In the genomic region with DNA sequence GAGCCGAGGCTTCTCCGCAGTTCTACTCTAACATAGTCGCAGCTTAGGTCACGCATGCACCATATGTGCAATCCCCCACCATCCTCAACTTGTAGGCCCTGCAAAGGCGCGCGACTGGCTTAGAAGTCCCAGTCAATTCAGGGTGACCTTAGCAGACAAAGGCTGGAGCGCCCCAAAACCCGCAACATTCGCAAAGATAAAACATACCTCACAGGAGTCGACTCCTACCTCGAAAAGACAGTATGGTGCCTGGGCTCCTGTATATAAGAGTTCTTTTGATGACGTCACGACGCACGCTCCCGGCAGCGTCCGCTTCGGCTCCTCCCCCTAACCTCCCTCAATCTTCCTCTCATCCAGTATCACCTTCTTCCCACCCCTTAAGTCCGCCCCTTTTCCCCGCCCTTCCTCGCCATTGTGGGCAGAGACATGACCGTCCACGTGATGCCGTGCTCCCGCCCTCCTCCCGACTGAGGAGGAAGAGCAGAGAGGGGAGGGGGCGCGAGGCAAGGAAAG, we compare ENCODE assay signal across 1 cellular context.
A peak's percentile ranks its signal among the peaks of the same experiment; 100 is the strongest.
TF ChIP-seq lines count a peak whose summit lies in the region.

A gene (minus strand): TSS at position 237 of the 513 bp plus-strand sequence.

TF ChIP-seq in HepG2, 621 proteins besides CTCF, POLR2A, EP300 and RAD21 (continued from another document and continues in another):
- no peak for TF ChIP-seq ZSCAN30 (CRISPR knock-in tag; IDR thresholded peaks at IDR 0.05)
- TF ChIP-seq, protein P1, sequence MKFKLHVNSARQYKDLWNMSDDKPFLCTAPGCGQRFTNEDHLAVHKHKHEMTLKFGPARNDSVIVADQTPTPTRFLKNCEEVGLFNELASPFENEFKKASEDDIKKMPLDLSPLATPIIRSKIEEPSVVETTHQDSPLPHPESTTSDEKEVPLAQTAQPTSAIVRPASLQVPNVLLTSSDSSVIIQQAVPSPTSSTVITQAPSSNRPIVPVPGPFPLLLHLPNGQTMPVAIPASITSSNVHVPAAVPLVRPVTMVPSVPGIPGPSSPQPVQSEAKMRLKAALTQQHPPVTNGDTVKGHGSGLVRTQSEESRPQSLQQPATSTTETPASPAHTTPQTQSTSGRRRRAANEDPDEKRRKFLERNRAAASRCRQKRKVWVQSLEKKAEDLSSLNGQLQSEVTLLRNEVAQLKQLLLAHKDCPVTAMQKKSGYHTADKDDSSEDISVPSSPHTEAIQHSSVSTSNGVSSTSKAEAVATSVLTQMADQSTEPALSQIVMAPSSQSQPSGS (CRISPR knock-in tag; IDR thresholded peaks at IDR 0.05) = peak; percentile 84
- TF ChIP-seq ZNF768 (CRISPR knock-in tag; IDR thresholded peaks at IDR 0.05) = no peak
- TF ChIP-seq, protein P2, sequence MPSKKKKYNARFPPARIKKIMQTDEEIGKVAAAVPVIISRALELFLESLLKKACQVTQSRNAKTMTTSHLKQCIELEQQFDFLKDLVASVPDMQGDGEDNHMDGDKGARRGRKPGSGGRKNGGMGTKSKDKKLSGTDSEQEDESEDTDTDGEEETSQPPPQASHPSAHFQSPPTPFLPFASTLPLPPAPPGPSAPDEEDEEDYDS (CRISPR knock-in tag; IDR thresholded peaks at IDR 0.05) = peak; percentile 99
- no peak for TF ChIP-seq SUZ12 (IDR thresholded peaks at IDR 0.05; ENCODE audit: low read depth, low read length)
- TF ChIP-seq FOXM1 (CRISPR knock-in tag; IDR thresholded peaks at IDR 0.05) = no peak
- TF ChIP-seq REPIN1 (CRISPR knock-in tag; IDR thresholded peaks at IDR 0.05; ENCODE audit: borderline replicate concordance, low read depth) = no peak
- peak; percentile 58; the same call in 1 of the 2 replicates for TF ChIP-seq DNMT3B (CRISPR knock-in tag; conservative IDR thresholded peaks at IDR 0.05)
- TF ChIP-seq ZSCAN12 (CRISPR knock-in tag; IDR thresholded peaks at IDR 0.05) = peak; percentile 85; the same call in 1 of the 2 replicates
- TF ChIP-seq HMG20B (CRISPR knock-in tag; conservative IDR thresholded peaks at IDR 0.05) = 0 out of 2 replicates have a peak, but pooled peaks have one; percentile 58
- TF ChIP-seq RBFOX2 (IDR thresholded peaks at IDR 0.05; ENCODE audit: low read depth, low read length) = peak; percentile 53
- peak; percentile 24; the same call in 1 of the 2 replicates for TF ChIP-seq BORCS8-MEF2B (CRISPR knock-in tag; IDR thresholded peaks at IDR 0.05)
- TF ChIP-seq CREB1 (IDR thresholded peaks at IDR 0.05) = peak; percentile 100
- peak; percentile 97 for TF ChIP-seq CREB1 (CRISPR knock-in tag; IDR thresholded peaks at IDR 0.05)
- TF ChIP-seq ZNF446 (CRISPR knock-in tag; IDR thresholded peaks at IDR 0.05) = no peak
- peak; percentile 71 for TF ChIP-seq ZNF143 (CRISPR knock-in tag; IDR thresholded peaks at IDR 0.05)
- TF ChIP-seq, protein P3, sequence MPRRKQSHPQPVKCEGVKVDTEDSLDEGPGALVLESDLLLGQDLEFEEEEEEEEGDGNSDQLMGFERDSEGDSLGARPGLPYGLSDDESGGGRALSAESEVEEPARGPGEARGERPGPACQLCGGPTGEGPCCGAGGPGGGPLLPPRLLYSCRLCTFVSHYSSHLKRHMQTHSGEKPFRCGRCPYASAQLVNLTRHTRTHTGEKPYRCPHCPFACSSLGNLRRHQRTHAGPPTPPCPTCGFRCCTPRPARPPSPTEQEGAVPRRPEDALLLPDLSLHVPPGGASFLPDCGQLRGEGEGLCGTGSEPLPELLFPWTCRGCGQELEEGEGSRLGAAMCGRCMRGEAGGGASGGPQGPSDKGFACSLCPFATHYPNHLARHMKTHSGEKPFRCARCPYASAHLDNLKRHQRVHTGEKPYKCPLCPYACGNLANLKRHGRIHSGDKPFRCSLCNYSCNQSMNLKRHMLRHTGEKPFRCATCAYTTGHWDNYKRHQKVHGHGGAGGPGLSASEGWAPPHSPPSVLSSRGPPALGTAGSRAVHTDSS (CRISPR knock-in tag; conservative IDR thresholded peaks at IDR 0.05) = 0 out of 2 replicates have a peak, but pooled peaks have one; percentile 20
- no peak for TF ChIP-seq ZNF562 (CRISPR knock-in tag; IDR thresholded peaks at IDR 0.05; ENCODE audit: borderline replicate concordance)
- TF ChIP-seq ZNF605 (CRISPR knock-in tag; IDR thresholded peaks at IDR 0.05) = peak; percentile 83; the same call in 1 of the 2 replicates
- TF ChIP-seq NFKBIZ (CRISPR knock-in tag; IDR thresholded peaks at IDR 0.05) = peak; percentile 31; the same call in 1 of the 2 replicates
- TF ChIP-seq ZNF550 (CRISPR knock-in tag; IDR thresholded peaks at IDR 0.05; ENCODE audit: borderline replicate concordance) = no peak
- TF ChIP-seq ELF1 (CRISPR knock-in tag; IDR thresholded peaks at IDR 0.05) = peak; percentile 67; the same call in 1 of the 2 replicates
- TF ChIP-seq, protein P4, sequence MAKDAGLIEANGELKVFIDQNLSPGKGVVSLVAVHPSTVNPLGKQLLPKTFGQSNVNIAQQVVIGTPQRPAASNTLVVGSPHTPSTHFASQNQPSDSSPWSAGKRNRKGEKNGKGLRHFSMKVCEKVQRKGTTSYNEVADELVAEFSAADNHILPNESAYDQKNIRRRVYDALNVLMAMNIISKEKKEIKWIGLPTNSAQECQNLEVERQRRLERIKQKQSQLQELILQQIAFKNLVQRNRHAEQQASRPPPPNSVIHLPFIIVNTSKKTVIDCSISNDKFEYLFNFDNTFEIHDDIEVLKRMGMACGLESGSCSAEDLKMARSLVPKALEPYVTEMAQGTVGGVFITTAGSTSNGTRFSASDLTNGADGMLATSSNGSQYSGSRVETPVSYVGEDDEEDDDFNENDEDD (CRISPR knock-in tag; IDR thresholded peaks at IDR 0.05; ENCODE audit: borderline replicate concordance) = peak; percentile 64; the same call in 1 of the 2 replicates
- peak; percentile 37; the same call in 1 of the 2 replicates for TF ChIP-seq ZFP36L1 (CRISPR knock-in tag; IDR thresholded peaks at IDR 0.05)
- 0 out of 2 replicates have a peak, but pooled peaks have one; percentile 76 for TF ChIP-seq GPN1 (CRISPR knock-in tag; IDR thresholded peaks at IDR 0.05; ENCODE audit: borderline replicate concordance)
- TF ChIP-seq KLF12 (CRISPR knock-in tag; IDR thresholded peaks at IDR 0.05; ENCODE audit: borderline replicate concordance) = peak; percentile 54; the same call in 1 of the 2 replicates
- TF ChIP-seq ZFP36L2 (CRISPR knock-in tag; IDR thresholded peaks at IDR 0.05) = no peak
- TF ChIP-seq, protein P5, sequence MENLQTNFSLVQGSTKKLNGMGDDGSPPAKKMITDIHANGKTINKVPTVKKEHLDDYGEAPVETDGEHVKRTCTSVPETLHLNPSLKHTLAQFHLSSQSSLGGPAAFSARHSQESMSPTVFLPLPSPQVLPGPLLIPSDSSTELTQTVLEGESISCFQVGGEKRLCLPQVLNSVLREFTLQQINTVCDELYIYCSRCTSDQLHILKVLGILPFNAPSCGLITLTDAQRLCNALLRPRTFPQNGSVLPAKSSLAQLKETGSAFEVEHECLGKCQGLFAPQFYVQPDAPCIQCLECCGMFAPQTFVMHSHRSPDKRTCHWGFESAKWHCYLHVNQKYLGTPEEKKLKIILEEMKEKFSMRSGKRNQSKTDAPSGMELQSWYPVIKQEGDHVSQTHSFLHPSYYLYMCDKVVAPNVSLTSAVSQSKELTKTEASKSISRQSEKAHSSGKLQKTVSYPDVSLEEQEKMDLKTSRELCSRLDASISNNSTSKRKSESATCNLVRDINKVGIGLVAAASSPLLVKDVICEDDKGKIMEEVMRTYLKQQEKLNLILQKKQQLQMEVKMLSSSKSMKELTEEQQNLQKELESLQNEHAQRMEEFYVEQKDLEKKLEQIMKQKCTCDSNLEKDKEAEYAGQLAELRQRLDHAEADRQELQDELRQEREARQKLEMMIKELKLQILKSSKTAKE (CRISPR knock-in tag; IDR thresholded peaks at IDR 0.05; ENCODE audit: borderline replicate concordance) = peak; percentile 39; the same call in 1 of the 2 replicates
- no peak for TF ChIP-seq RBM39 (IDR thresholded peaks at IDR 0.05; ENCODE audit: low read depth, low read length, poor library complexity, severe bottlenecking)
- TF ChIP-seq ZNF670 (CRISPR knock-in tag; IDR thresholded peaks at IDR 0.05; ENCODE audit: borderline replicate concordance) = 0 out of 2 replicates have a peak, but pooled peaks have one; percentile 12
- no peak for TF ChIP-seq ETV5 (CRISPR knock-in tag; IDR thresholded peaks at IDR 0.05; ENCODE audit: borderline replicate concordance)
- TF ChIP-seq, protein P6, sequence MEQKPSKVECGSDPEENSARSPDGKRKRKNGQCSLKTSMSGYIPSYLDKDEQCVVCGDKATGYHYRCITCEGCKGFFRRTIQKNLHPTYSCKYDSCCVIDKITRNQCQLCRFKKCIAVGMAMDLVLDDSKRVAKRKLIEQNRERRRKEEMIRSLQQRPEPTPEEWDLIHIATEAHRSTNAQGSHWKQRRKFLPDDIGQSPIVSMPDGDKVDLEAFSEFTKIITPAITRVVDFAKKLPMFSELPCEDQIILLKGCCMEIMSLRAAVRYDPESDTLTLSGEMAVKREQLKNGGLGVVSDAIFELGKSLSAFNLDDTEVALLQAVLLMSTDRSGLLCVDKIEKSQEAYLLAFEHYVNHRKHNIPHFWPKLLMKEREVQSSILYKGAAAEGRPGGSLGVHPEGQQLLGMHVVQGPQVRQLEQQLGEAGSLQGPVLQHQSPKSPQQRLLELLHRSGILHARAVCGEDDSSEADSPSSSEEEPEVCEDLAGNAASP (CRISPR knock-in tag; IDR thresholded peaks at IDR 0.05; ENCODE audit: borderline replicate concordance) = 0 out of 2 replicates have a peak, but pooled peaks have one; percentile 46
- peak; percentile 78 for TF ChIP-seq HDAC1 (CRISPR knock-in tag; IDR thresholded peaks at IDR 0.05)
- TF ChIP-seq ZNF619 (CRISPR knock-in tag; IDR thresholded peaks at IDR 0.05) = no peak; the same call in none of the 2 replicates
- 0 out of 2 replicates have a peak, but pooled peaks have one; percentile 62 for TF ChIP-seq PHF20 (CRISPR knock-in tag; IDR thresholded peaks at IDR 0.05)
- TF ChIP-seq ZNF75D (CRISPR knock-in tag; IDR thresholded peaks at IDR 0.05; ENCODE audit: borderline replicate concordance) = no peak
- peak; percentile 58; the same call in 1 of the 2 replicates for TF ChIP-seq SIN3B (IDR thresholded peaks at IDR 0.05; ENCODE audit: low read length)
- TF ChIP-seq, protein P7, sequence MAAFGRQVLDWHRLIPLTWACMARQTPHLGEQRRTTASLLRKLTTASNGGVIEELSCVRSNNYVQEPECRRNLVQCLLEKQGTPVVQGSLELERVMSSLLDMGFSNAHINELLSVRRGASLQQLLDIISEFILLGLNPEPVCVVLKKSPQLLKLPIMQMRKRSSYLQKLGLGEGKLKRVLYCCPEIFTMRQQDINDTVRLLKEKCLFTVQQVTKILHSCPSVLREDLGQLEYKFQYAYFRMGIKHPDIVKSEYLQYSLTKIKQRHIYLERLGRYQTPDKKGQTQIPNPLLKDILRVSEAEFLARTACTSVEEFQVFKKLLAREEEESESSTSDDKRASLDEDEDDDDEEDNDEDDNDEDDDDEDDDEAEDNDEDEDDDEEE (CRISPR knock-in tag; IDR thresholded peaks at IDR 0.05) = no peak
- TF ChIP-seq XRCC5 (optimal IDR thresholded peaks at IDR 0.05; ENCODE audit: low read length) = no peak
- TF ChIP-seq, protein P8, sequence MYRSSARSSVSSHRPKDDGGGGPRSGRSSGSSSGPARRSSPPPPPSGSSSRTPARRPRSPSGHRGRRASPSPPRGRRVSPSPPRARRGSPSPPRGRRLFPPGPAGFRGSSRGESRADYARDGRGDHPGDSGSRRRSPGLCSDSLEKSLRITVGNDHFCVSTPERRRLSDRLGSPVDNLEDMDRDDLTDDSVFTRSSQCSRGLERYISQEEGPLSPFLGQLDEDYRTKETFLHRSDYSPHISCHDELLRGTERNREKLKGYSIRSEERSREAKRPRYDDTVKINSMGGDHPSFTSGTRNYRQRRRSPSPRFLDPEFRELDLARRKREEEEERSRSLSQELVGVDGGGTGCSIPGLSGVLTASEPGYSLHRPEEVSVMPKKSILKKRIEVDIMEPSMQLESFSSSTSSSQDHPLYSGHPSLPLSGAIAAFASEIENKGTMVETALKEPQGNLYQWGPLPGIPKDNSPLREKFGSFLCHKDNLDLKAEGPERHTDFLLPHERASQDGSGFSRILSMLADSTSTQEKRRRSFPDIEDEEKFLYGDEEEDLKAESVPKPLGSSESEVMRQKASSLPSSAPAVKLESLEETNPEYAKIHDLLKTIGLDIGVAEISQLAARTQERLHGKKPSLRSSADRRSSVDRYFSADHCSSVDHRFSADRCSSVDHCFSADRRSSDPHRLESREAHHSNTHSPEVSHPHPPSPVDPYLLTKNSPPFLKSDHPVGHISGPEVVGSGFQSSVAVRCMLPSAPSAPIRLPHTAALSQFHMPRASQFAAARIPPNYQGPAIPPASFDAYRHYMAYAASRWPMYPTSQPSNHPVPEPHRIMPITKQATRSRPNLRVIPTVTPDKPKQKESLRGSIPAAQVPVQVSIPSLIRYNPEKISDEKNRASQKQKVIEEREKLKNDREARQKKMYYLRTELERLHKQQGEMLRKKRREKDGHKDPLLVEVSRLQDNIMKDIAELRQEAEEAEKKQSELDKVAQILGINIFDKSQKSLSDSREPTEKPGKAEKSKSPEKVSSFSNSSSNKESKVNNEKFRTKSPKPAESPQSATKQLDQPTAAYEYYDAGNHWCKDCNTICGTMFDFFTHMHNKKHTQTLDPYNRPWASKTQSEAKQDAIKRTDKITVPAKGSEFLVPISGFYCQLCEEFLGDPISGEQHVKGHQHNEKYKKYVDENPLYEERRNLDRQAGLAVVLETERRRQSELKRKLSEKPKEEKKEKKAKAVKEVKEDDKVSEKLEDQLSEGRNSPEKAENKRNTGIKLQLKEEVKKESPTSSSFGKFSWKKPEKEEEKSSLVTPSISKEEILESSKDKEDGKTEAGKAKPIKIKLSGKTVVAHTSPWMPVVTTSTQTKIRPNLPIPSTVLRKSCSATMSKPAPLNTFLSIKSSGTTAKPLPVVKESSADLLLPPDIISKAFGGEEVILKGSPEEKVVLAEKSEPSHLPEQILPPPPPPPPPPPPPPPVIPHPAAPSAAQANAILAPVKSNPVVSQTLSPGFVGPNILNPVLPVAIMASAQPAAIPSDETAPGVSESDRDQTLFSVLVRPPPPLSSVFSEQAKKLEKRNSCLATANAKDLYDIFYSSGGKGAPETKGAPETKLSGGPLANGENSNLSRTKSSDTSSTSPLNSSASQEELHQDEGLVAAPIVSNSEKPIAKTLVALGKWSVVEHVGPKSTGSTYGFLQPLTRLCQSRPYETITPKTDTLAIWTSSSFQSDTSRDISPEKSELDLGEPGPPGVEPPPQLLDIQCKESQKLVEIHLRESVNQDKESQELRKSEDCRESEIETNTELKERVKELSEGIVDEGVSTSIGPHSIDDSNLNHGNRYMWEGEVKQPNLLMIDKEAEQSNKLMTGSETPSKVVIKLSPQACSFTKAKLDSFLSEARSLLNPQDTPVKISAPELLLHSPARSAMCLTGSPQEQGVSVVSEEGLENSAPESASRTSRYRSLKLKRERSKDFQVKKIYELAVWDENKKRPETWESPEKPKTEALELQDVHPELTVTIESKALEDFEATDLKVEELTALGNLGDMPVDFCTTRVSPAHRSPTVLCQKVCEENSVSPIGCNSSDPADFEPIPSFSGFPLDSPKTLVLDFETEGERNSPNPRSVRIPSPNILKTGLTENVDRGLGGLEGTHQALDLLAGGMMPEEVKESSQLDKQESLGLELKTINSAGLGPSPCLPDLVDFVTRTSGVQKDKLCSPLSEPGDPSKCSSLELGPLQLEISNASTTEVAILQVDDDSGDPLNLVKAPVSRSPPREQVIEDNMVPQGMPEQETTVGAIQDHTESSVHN (CRISPR knock-in tag; IDR thresholded peaks at IDR 0.05) = 0 out of 2 replicates have a peak, but pooled peaks have one; percentile 36
